ENCODE assay signal across 17 cellular contexts in genomic region chr5:54312499-54312898, GRCh38. TPM values are rescaled to one million over a fixed set of nuclear protein-coding genes. Genes with fewer than 3 reads are reported as not detected.
DNase-seq lines count a peak whose midpoint lies in the region; ATAC-seq, FAIRE-seq and TF ChIP-seq lines count a peak whose summit lies in the region.
"Had no signal": no experiment of that assay in that cellular context is flagged by ENCODE, and none has a peak within 500 bp of the region (broad histone marks: within the 10 kb centered on the region; RNA-seq: fewer than 3 reads in every experiment).

No MANE protein-coding gene starts in this region.

- H3K27me3 ChIP-seq in CD4-positive, CD25-positive, alpha-beta regulatory T cell (ENCODE audit: control insufficient read depth, insufficient read depth, low read length): peaks cover 15% of the 10 kb centered on the region
- H3K27me3 ChIP-seq in CD8-positive, alpha-beta memory T cell (ENCODE audit: insufficient read depth, low read length, poor library complexity, severe bottlenecking): no peaks in the 10 kb centered on the region
- H3K27me3 ChIP-seq in astrocyte (ENCODE audit: insufficient read depth, low read length) (peaks cover 3% of the 10 kb centered on the region), suprapubic skin (no peaks in the 10 kb centered on the region), MM.1S (replicated peaks; ENCODE audit: insufficient read depth, low read length) (no peaks in the 10 kb centered on the region)
- H3K27me3 ChIP-seq: vagina had no signal

- peak overlapping the region in 3 of 4 donors; percentile 55 to 98 (median 89) for H3K4me3 Mint-ChIP-seq in CD4-positive, CD25-positive, alpha-beta regulatory T cell
- H3K4me3 Mint-ChIP-seq in CD8-positive, alpha-beta memory T cell: peak overlapping the region; percentile 37 to 99 (median 95)
- H3K4me3 Mint-ChIP-seq in astrocyte (ENCODE audit: unreplicated experiment) (peak overlapping the region; percentile 15), naive B cell (peak overlapping the region in 5 of 8 donors; percentile 75 to 99 (median 94))

- H3K27ac Mint-ChIP-seq in CD4-positive, CD25-positive, alpha-beta regulatory T cell: no peak overlapping the region
- no peak overlapping the region for H3K27ac Mint-ChIP-seq in CD8-positive, alpha-beta memory T cell
- no peak overlapping the region for H3K27ac Mint-ChIP-seq in astrocyte (ENCODE audit: unreplicated experiment)
- H3K27ac Mint-ChIP-seq in naive B cell: no peak overlapping the region
- H3K27ac Mint-ChIP-seq: stimulated activated naive CD8-positive, alpha-beta T cell treated with anti-CD3 and anti-CD28 coated beads, Interleukin-15, Interleukin-2, amounts not matched to agents 100 ng/mL and 50 ng/mL, for 24 hours had no signal

- 90% methylated on average over 3 of the region's 3 CpGs for WGBS in suprapubic skin

- H4K20me1 ChIP-seq in astrocyte (ENCODE audit: insufficient read depth, low read length) (peaks cover 18% of the 10 kb centered on the region), MM.1S (ENCODE audit: insufficient read depth, low read length) (no peaks in the 10 kb centered on the region)

- H3K4me1 ChIP-seq in CD4-positive, CD25-positive, alpha-beta regulatory T cell (ENCODE audit: control insufficient read depth, insufficient read depth, low read length, poor library complexity, severe bottlenecking): peaks cover 30% of the 10 kb centered on the region
- peaks cover 13% of the 10 kb centered on the region for H3K4me1 ChIP-seq in CD8-positive, alpha-beta memory T cell (ENCODE audit: insufficient read depth, low read length)
- H3K4me1 ChIP-seq in astrocyte (ENCODE audit: insufficient read depth, low read length) (peaks cover 7% of the 10 kb centered on the region), suprapubic skin (peaks cover 30% of the 10 kb centered on the region), MM.1S (ENCODE audit: low read length) (peaks cover 6% of the 10 kb centered on the region; the same call in 1 of the 2 replicates)

- no peak for DNase-seq in CD4-positive, CD25-positive, alpha-beta regulatory T cell
- no peak for DNase-seq in CD8-positive, alpha-beta memory T cell
- no peak for DNase-seq in astrocyte (ENCODE audit: low read depth)
- DNase-seq in naive B cell: no peak
- no peak for DNase-seq in GM03348 (ENCODE audit: low spot score)
- no peak for DNase-seq in stimulated activated naive CD8-positive, alpha-beta T cell treated with anti-CD3 and anti-CD28 coated beads, Interleukin-15, Interleukin-2, amounts not matched to agents 100 U/mL and 50 U/mL, for 24 hours
- no peak for DNase-seq in suprapubic skin (ENCODE audit: low spot score in 2 of 2)
- no peak for DNase-seq in MM.1S
- DNase-seq: NCI-H1436 treated with DMSO at 0.1 percent for 48 hours, NCI-H774 had no signal

- ATAC-seq in CD4-positive, CD25-positive, alpha-beta regulatory T cell (ENCODE audit: low read depth in 2 of 2): no peak
- ATAC-seq in naive B cell (ENCODE audit: low read depth in 2 of 2): no peak
- ATAC-seq in stimulated activated naive CD8-positive, alpha-beta T cell treated with anti-CD3 and anti-CD28 coated beads, Interleukin-15, Interleukin-2, amounts not matched to agents 100 U/mL and 50 U/mL, for 24 hours: no peak
- ATAC-seq: left cardiac atrium had no signal

- no peak overlapping the region for H3K4me3 ChIP-seq in CD4-positive, CD25-positive, alpha-beta regulatory T cell (ENCODE audit: low read depth, low read length)
- H3K4me3 ChIP-seq in CD8-positive, alpha-beta memory T cell (ENCODE audit: low read length): no peak overlapping the region
- H3K4me3 ChIP-seq in astrocyte (ENCODE audit: insufficient read depth, low read depth, low read length): no peak overlapping the region
- H3K4me3 ChIP-seq in suprapubic skin: no peak overlapping the region
- no peak overlapping the region for H3K4me3 ChIP-seq in MM.1S (ENCODE audit: low read length)

- FAIRE-seq in astrocyte (lab: Jason Lieb, UNC): no peak

- POLR2A ChIA-PET in CD8-positive, alpha-beta memory T cell (lab: Charles Lee): no interaction called here

- H3K9ac ChIP-seq in astrocyte (ENCODE audit: low read length): no peak overlapping the region
- no peak overlapping the region for H3K9ac ChIP-seq in MM.1S (ENCODE audit: low read length)

- no peaks in the 10 kb centered on the region for H3K36me3 Mint-ChIP-seq in CD4-positive, CD25-positive, alpha-beta regulatory T cell
- H3K36me3 Mint-ChIP-seq in CD8-positive, alpha-beta memory T cell: peaks cover 0 to 18% (median 0%) of the 10 kb centered on the region in 3 donors
- H3K36me3 Mint-ChIP-seq in astrocyte (ENCODE audit: low read depth, unreplicated experiment) (no peaks in the 10 kb centered on the region), naive B cell (no peaks in the 10 kb centered on the region)
- H3K36me3 Mint-ChIP-seq: T-cell had no signal

- H3K4me1 Mint-ChIP-seq in CD4-positive, CD25-positive, alpha-beta regulatory T cell: peaks cover 0 to 32% (median 12%) of the 10 kb centered on the region in 4 donors
- H3K4me1 Mint-ChIP-seq in CD8-positive, alpha-beta memory T cell: peaks cover 14 to 27% (median 26%) of the 10 kb centered on the region in 3 donors
- H3K4me1 Mint-ChIP-seq in astrocyte (ENCODE audit: low read depth, unreplicated experiment) (peaks cover 5% of the 10 kb centered on the region), naive B cell (peaks cover 17 to 20% (median 19%) of the 10 kb centered on the region in 3 donors)

- H3K27ac ChIP-seq in CD4-positive, CD25-positive, alpha-beta regulatory T cell (ENCODE audit: insufficient read depth, low read length, poor library complexity, severe bottlenecking): no peak overlapping the region
- H3K27ac ChIP-seq in CD8-positive, alpha-beta memory T cell (ENCODE audit: low read depth, low read length): peak overlapping the region; percentile 34
- H3K27ac ChIP-seq in astrocyte (ENCODE audit: low read depth, low read length) (no peak overlapping the region), suprapubic skin (no peak overlapping the region), MM.1S (ENCODE audit: low read length) (no peak overlapping the region)
- H3K27ac ChIP-seq: C4-2B, HL-60, SJSA1, vagina had no signal

- CTCF ChIA-PET in CD8-positive, alpha-beta memory T cell (lab: Charles Lee): interaction anchor here (2.1 kb wide), 1 partner anchor 10 kb away, joined by 7 read pairs; no protein-coding TSS in a partner anchor

- H3K79me2 ChIP-seq in astrocyte (ENCODE audit: insufficient read depth, low read length): peaks cover 12% of the 10 kb centered on the region
- 0 out of 2 replicates have a peak, but pooled peaks cover 8% of the 10 kb centered on the region for H3K79me2 ChIP-seq in MM.1S (ENCODE audit: low read length)

- no peaks in the 10 kb centered on the region for H3K36me3 ChIP-seq in CD4-positive, CD25-positive, alpha-beta regulatory T cell (ENCODE audit: control insufficient read depth, insufficient read depth, low read length)
- no peaks in the 10 kb centered on the region for H3K36me3 ChIP-seq in CD8-positive, alpha-beta memory T cell (ENCODE audit: insufficient read depth, low read length)
- no peaks in the 10 kb centered on the region for H3K36me3 ChIP-seq in astrocyte (ENCODE audit: insufficient read depth, low read length)
- H3K36me3 ChIP-seq in suprapubic skin: no peaks in the 10 kb centered on the region
- H3K36me3 ChIP-seq in MM.1S (replicated peaks; ENCODE audit: insufficient read depth, low read length): no peaks in the 10 kb centered on the region
- H3K36me3 ChIP-seq: vagina had no signal

- no peaks in the 10 kb centered on the region for H3K9me3 ChIP-seq in CD4-positive, CD25-positive, alpha-beta regulatory T cell (ENCODE audit: control insufficient read depth in 2 of 2, low read length in 2 of 2)
- no peaks in the 10 kb centered on the region for H3K9me3 ChIP-seq in CD8-positive, alpha-beta memory T cell (ENCODE audit: low read length)
- H3K9me3 ChIP-seq in astrocyte (ENCODE audit: insufficient read depth, low read depth, low read length): no peaks in the 10 kb centered on the region
- H3K9me3 ChIP-seq in suprapubic skin: no peaks in the 10 kb centered on the region
- no peaks in the 10 kb centered on the region for H3K9me3 ChIP-seq in MM.1S (replicated peaks; ENCODE audit: insufficient read depth, low read length)
- H3K9me3 ChIP-seq: SJSA1, vagina had no signal

- H3F3A ChIP-seq in MM.1S (ENCODE audit: insufficient read depth, low read length): no peaks in the 10 kb centered on the region

- TF ChIP-seq CTCF in astrocyte (IDR thresholded peaks at IDR 0.05; ENCODE audit: insufficient read depth, low read depth, low read length) (no peak), suprapubic skin (IDR thresholded peaks at IDR 0.05) (no peak), MM.1S (IDR thresholded peaks at IDR 0.05; ENCODE audit: low read length) (no peak)

- H2AFZ ChIP-seq in astrocyte (ENCODE audit: low read depth, low read length) (no peak overlapping the region), MM.1S (ENCODE audit: low read length) (no peak overlapping the region)

- TF ChIP-seq EP300 in suprapubic skin (IDR thresholded peaks at IDR 0.05): no peak

- no peaks in the 10 kb centered on the region for H3K9me2 ChIP-seq in MM.1S (replicated peaks; ENCODE audit: insufficient read depth, low read length)

- H3K27me3 Mint-ChIP-seq in CD4-positive, CD25-positive, alpha-beta regulatory T cell: peaks cover 45% of the 10 kb centered on the region
- H3K27me3 Mint-ChIP-seq in CD8-positive, alpha-beta memory T cell: peaks cover 9 to 30% of the 10 kb centered on the region in 2 donors
- H3K27me3 Mint-ChIP-seq in astrocyte (ENCODE audit: low read depth, unreplicated experiment): no peaks in the 10 kb centered on the region
- peaks cover 20 to 25% (median 24%) of the 10 kb centered on the region in 3 donors for H3K27me3 Mint-ChIP-seq in naive B cell

- no peak for TF ChIP-seq POLR2A in suprapubic skin (IDR thresholded peaks at IDR 0.05)

- no peaks in the 10 kb centered on the region for H3K9me3 Mint-ChIP-seq in CD4-positive, CD25-positive, alpha-beta regulatory T cell
- H3K9me3 Mint-ChIP-seq in CD8-positive, alpha-beta memory T cell: no peaks in the 10 kb centered on the region
- no peaks in the 10 kb centered on the region for H3K9me3 Mint-ChIP-seq in astrocyte (ENCODE audit: unreplicated experiment)
- H3K9me3 Mint-ChIP-seq in naive B cell: peaks cover 0 to 1% (median 0%) of the 10 kb centered on the region in 7 donors
- H3K9me3 Mint-ChIP-seq: stimulated activated naive CD8-positive, alpha-beta T cell treated with anti-CD3 and anti-CD28 coated beads, Interleukin-15, Interleukin-2, amounts not matched to agents 100 ng/mL and 50 ng/mL, for 24 hours; T-cell had no signal

- H3K4me2 ChIP-seq in astrocyte (ENCODE audit: low read length) (no peak overlapping the region), MM.1S (ENCODE audit: low read depth, low read length) (no peak overlapping the region)

RNA-seq across cellular contexts. Expression of gene ARL15, which starts 2.1 kb away (rescaled TPM):
- 27.7 TPM for total RNA-seq in CD4-positive, CD25-positive, alpha-beta regulatory T cell
- 10 to 100 TPM; 16.5 to 23.2 (median 18.6) TPM for polyA plus RNA-seq in CD4-positive, CD25-positive, alpha-beta regulatory T cell
- total RNA-seq in CD8-positive, alpha-beta memory T cell: 1 to 10 TPM; 5.6 to 6.5 TPM
- 18.8 TPM for polyA plus RNA-seq in CD8-positive, alpha-beta memory T cell
- total RNA-seq in astrocyte: 29.1 and 30.3 TPM in 2 replicates
- 10 to 100 TPM; 16.1 to 27.1 (median 21.2) TPM for polyA plus RNA-seq in naive B cell (ENCODE audit: low read depth in 6 of 6)
- total RNA-seq in suprapubic skin: 10 to 100 TPM; 19.9 to 57.0 (median 36.9) TPM

Comparison
In these comparisons a context has a peak if more than half of its experiments do, and no peak if none do; other contexts are left out.
1. H3K4me3 Mint-ChIP-seq: peak in every context shown above with its lines; median percentile 95 in CD8-positive, alpha-beta memory T cell; 94 in naive B cell; 89 in CD4-positive, CD25-positive, alpha-beta regulatory T cell; 15 in astrocyte.